Comparison of ENCODE assay signal across 10 cellular contexts in genomic region chrX:57906790-57907189, GRCh38. TPM values are rescaled to one million over a fixed set of nuclear protein-coding genes. Genes with fewer than 3 reads are reported as not detected.
A peak's percentile ranks its signal among the peaks of the same experiment; 100 is the strongest.
DNase-seq lines count a peak whose midpoint lies in the region; ATAC-seq and TF ChIP-seq lines count a peak whose summit lies in the region.
"Had no signal": no experiment of that assay in that cellular context is flagged by ENCODE, and none has a peak within 500 bp of the region (broad histone marks: within the 10 kb centered on the region; RNA-seq: fewer than 3 reads in every experiment).

No MANE protein-coding gene starts in this region.

- H3K9me3 ChIP-seq in SK-N-SH, result no peaks in the 10 kb centered on the region
- no peaks in the 10 kb centered on the region for H3K9me3 ChIP-seq in esophagus muscularis mucosa
- no peaks in the 10 kb centered on the region for H3K9me3 ChIP-seq in stomach smooth muscle (ENCODE audit: control insufficient read depth in 2 of 2, low read length in 2 of 2)

- no peaks in the 10 kb centered on the region for H3K9me2 ChIP-seq in SK-N-SH

- H3K27ac Mint-ChIP-seq in activated CD8-positive, alpha-beta T cell treated with anti-CD3 and anti-CD28 coated beads for 36 hours, result peak overlapping the region; percentile 42
- no peak overlapping the region for H3K27ac Mint-ChIP-seq in activated CD8-positive, alpha-beta T cell treated with anti-CD3 and anti-CD28 coated beads, Interleukin-2, amount 10 ng/mL, durations not matched to agents 7 days and 5 days
- H3K27ac Mint-ChIP-seq in progenitor cell of endocrine pancreas, result no peak overlapping the region

- no peak overlapping the region for H3K9ac ChIP-seq in SK-N-SH
- H3K9ac ChIP-seq in stomach smooth muscle (ENCODE audit: low read length in 2 of 2), result peak overlapping the region in 1 of 2 donors; percentile 18

- H3F3A ChIP-seq in SK-N-SH (replicated peaks; ENCODE audit: insufficient read depth), result peaks cover 10% of the 10 kb centered on the region

- peaks cover 12% of the 10 kb centered on the region for H3K79me2 ChIP-seq in SK-N-SH (ENCODE audit: insufficient read depth)

- H3K4me2 ChIP-seq in SK-N-SH, result peak overlapping the region; percentile 26; the same call in 1 of the 2 replicates

- H3K27me3 ChIP-seq in SK-N-SH (ENCODE audit: insufficient read depth) (no peaks in the 10 kb centered on the region), esophagus muscularis mucosa (no peaks in the 10 kb centered on the region), stomach smooth muscle (ENCODE audit: control insufficient read depth in 1 of 2, insufficient read depth in 2 of 2, low read length in 2 of 2) (no peaks in the 10 kb centered on the region)
- H3K27me3 ChIP-seq: cardiac muscle cell had no signal

- H3K4me3 Mint-ChIP-seq in activated CD8-positive, alpha-beta T cell treated with anti-CD3 and anti-CD28 coated beads for 36 hours, result peak overlapping the region; percentile 52
- no peak overlapping the region for H3K4me3 Mint-ChIP-seq in activated CD8-positive, alpha-beta T cell treated with anti-CD3 and anti-CD28 coated beads, Interleukin-2, amount 10 ng/mL, durations not matched to agents 7 days and 5 days
- no peak overlapping the region for H3K4me3 Mint-ChIP-seq in progenitor cell of endocrine pancreas (ENCODE audit: low read depth)

- no peak for TF ChIP-seq EP300 in SK-N-SH (IDR thresholded peaks at IDR 0.05; ENCODE audit: borderline replicate concordance in 1 of 2, low read depth in 1 of 2, low read length in 1 of 2)
- TF ChIP-seq EP300 in esophagus muscularis mucosa (IDR thresholded peaks at IDR 0.05), result no peak

- H3K4me1 ChIP-seq in SK-N-SH (ENCODE audit: control insufficient read depth in 1 of 2, insufficient read depth in 2 of 2, low read depth in 1 of 2, low read length in 1 of 2) (peaks cover 0 to 3% of the 10 kb centered on the region in 2 experiments; a peak in 3 of 4 replicates), esophagus muscularis mucosa (peaks cover 19 to 57% (median 43%) of the 10 kb centered on the region in 4 donors), stomach smooth muscle (ENCODE audit: control insufficient read depth, insufficient read depth, low read length) (peaks cover 2% of the 10 kb centered on the region)

- TF ChIP-seq POLR2A in esophagus muscularis mucosa (IDR thresholded peaks at IDR 0.05; ENCODE audit: low read depth), result no peak

- no peaks in the 10 kb centered on the region for H3K36me3 ChIP-seq in SK-N-SH (replicated peaks in 1 of 2; ENCODE audit: control insufficient read depth in 1 of 2, insufficient read depth in 2 of 2, low read length in 1 of 2)
- H3K36me3 ChIP-seq in esophagus muscularis mucosa, result no peaks in the 10 kb centered on the region
- no peaks in the 10 kb centered on the region for H3K36me3 ChIP-seq in stomach smooth muscle (ENCODE audit: control insufficient read depth in 2 of 2, insufficient read depth in 2 of 2, low read length in 2 of 2)
- H3K36me3 ChIP-seq: cardiac muscle cell had no signal

- no peak overlapping the region for H2AFZ ChIP-seq in SK-N-SH (ENCODE audit: low read depth)

- H4K20me1 ChIP-seq in SK-N-SH (ENCODE audit: insufficient read depth), result no peaks in the 10 kb centered on the region

- intact Hi-C loops in activated CD8-positive, alpha-beta T cell treated with anti-CD3 and anti-CD28 coated beads for 36 hours (cut with micrococcal nuclease), result no loop called here
- intact Hi-C loops in esophagus muscularis mucosa (cut with DNase I), result no loop called here

- peaks cover 29% of the 10 kb centered on the region for H3K4me1 Mint-ChIP-seq in activated CD8-positive, alpha-beta T cell treated with anti-CD3 and anti-CD28 coated beads for 36 hours (ENCODE audit: low read depth)
- peaks cover 29% of the 10 kb centered on the region for H3K4me1 Mint-ChIP-seq in activated CD8-positive, alpha-beta T cell treated with anti-CD3 and anti-CD28 coated beads, Interleukin-2, amount 10 ng/mL, durations not matched to agents 7 days and 5 days (ENCODE audit: low read depth)
- no peaks in the 10 kb centered on the region for H3K4me1 Mint-ChIP-seq in progenitor cell of endocrine pancreas (ENCODE audit: low read depth)

- H3K27ac ChIP-seq in SK-N-SH (ENCODE audit: low read depth in 2 of 2, low read length in 1 of 2) (peak overlapping the region; percentile 50 to 56; a peak in 3 of 4 replicates), esophagus muscularis mucosa (replicated peaks in 1 of 4) (peak overlapping the region; percentile 33 to 60 (median 48)), stomach smooth muscle (ENCODE audit: low read length) (peak overlapping the region; percentile 3)
- H3K27ac ChIP-seq: cardiac muscle cell had no signal

- ATAC-seq in activated CD8-positive, alpha-beta T cell treated with anti-CD3 and anti-CD28 coated beads for 36 hours, result no peak
- no peak for ATAC-seq in activated CD8-positive, alpha-beta T cell treated with anti-CD3 and anti-CD28 coated beads, Interleukin-2, amount 10 ng/mL, durations not matched to agents 7 days and 5 days
- no peak for ATAC-seq in HG03139 (IDR thresholded peaks at IDR 0.05; ENCODE audit: unreplicated experiment)

- no peaks in the 10 kb centered on the region for H3K27me3 Mint-ChIP-seq in activated CD8-positive, alpha-beta T cell treated with anti-CD3 and anti-CD28 coated beads for 36 hours
- no peaks in the 10 kb centered on the region for H3K27me3 Mint-ChIP-seq in activated CD8-positive, alpha-beta T cell treated with anti-CD3 and anti-CD28 coated beads, Interleukin-2, amount 10 ng/mL, durations not matched to agents 7 days and 5 days (ENCODE audit: low read depth)
- no peaks in the 10 kb centered on the region for H3K27me3 Mint-ChIP-seq in progenitor cell of endocrine pancreas

- WGBS in SK-N-SH (ENCODE audit: low lambda C conversion rate), result 0% methylated on average over 1 of the region's 1 CpG
- WGBS in esophagus muscularis mucosa, result 40% methylated on average over 1 of the region's 1 CpG

- H3K9me3 Mint-ChIP-seq in activated CD8-positive, alpha-beta T cell treated with anti-CD3 and anti-CD28 coated beads for 36 hours, result no peaks in the 10 kb centered on the region
- no peaks in the 10 kb centered on the region for H3K9me3 Mint-ChIP-seq in activated CD8-positive, alpha-beta T cell treated with anti-CD3 and anti-CD28 coated beads, Interleukin-2, amount 10 ng/mL, durations not matched to agents 7 days and 5 days (ENCODE audit: insufficient read depth)
- peaks cover 39% of the 10 kb centered on the region for H3K9me3 Mint-ChIP-seq in progenitor cell of endocrine pancreas (ENCODE audit: low read depth)

- TF ChIP-seq RAD21 in SK-N-SH (IDR thresholded peaks at IDR 0.05; ENCODE audit: low read length), result no peak

- CTCF ChIA-PET in activated CD8-positive, alpha-beta T cell treated with anti-CD3 and anti-CD28 coated beads for 36 hours (lab: Charles Lee), result no interaction called here
- CTCF ChIA-PET in activated CD8-positive, alpha-beta T cell treated with anti-CD3 and anti-CD28 coated beads, Interleukin-2, amount 10 ng/mL, durations not matched to agents 7 days and 5 days (lab: Charles Lee), result no interaction called here
- CTCF ChIA-PET in SK-N-SH (lab: Yijun Ruan, JAX), result no interaction called here

- TF ChIP-seq CTCF in activated CD8-positive, alpha-beta T cell treated with anti-CD3 and anti-CD28 coated beads for 36 hours (IDR thresholded peaks at IDR 0.05), result no peak
- TF ChIP-seq CTCF in SK-N-SH (IDR thresholded peaks at IDR 0.05), result no peak
- TF ChIP-seq CTCF in esophagus muscularis mucosa (IDR thresholded peaks at IDR 0.05), result no peak
- TF ChIP-seq CTCF in progenitor cell of endocrine pancreas (IDR thresholded peaks at IDR 0.05; ENCODE audit: unreplicated experiment), result no peak

- POLR2A ChIA-PET in activated CD8-positive, alpha-beta T cell treated with anti-CD3 and anti-CD28 coated beads for 36 hours (lab: Charles Lee), result no interaction called here
- POLR2A ChIA-PET in activated CD8-positive, alpha-beta T cell treated with anti-CD3 and anti-CD28 coated beads, Interleukin-2, amount 10 ng/mL, durations not matched to agents 7 days and 5 days (lab: Charles Lee), result no interaction called here
- POLR2A ChIA-PET in SK-N-SH (lab: Yijun Ruan, JAX), result no interaction called here

- H3K36me3 Mint-ChIP-seq in activated CD8-positive, alpha-beta T cell treated with anti-CD3 and anti-CD28 coated beads for 36 hours (ENCODE audit: low read depth), result peaks cover 22% of the 10 kb centered on the region
- H3K36me3 Mint-ChIP-seq in activated CD8-positive, alpha-beta T cell treated with anti-CD3 and anti-CD28 coated beads, Interleukin-2, amount 10 ng/mL, durations not matched to agents 7 days and 5 days (ENCODE audit: low read depth), result peaks cover 7% of the 10 kb centered on the region
- no peaks in the 10 kb centered on the region for H3K36me3 Mint-ChIP-seq in progenitor cell of endocrine pancreas (ENCODE audit: insufficient read depth)

- H3K4me3 ChIP-seq in SK-N-SH (ENCODE audit: low read depth in 2 of 2, low read length in 1 of 2), result 0 out of 4 replicates have a peak overlapping the region, but pooled peaks of 1 of the 2 experiments have one; percentile 9
- H3K4me3 ChIP-seq in esophagus muscularis mucosa, result no peak overlapping the region
- peak overlapping the region in 1 of 2 donors; percentile 9 for H3K4me3 ChIP-seq in stomach smooth muscle (ENCODE audit: low read length in 2 of 2)
- H3K4me3 ChIP-seq: cardiac muscle cell had no signal

- no peak for DNase-seq in activated CD8-positive, alpha-beta T cell treated with anti-CD3 and anti-CD28 coated beads for 36 hours
- DNase-seq in activated CD8-positive, alpha-beta T cell treated with anti-CD3 and anti-CD28 coated beads, Interleukin-2, amount 10 ng/mL, durations not matched to agents 7 days and 5 days, result no peak
- no peak for DNase-seq in SK-N-SH
- DNase-seq in esophagus muscularis mucosa (ENCODE audit: extremely low spot score), result no peak
- DNase-seq in stimulated activated naive CD4-positive, alpha-beta T cell (lab: John Stamatoyannopoulos, UW), result no peak
- no peak for DNase-seq in progenitor cell of endocrine pancreas (ENCODE audit: low spot score, unreplicated experiment)
- DNase-seq: NCI-H1417 had no signal

TF ChIP-seq in SK-N-SH, 30 proteins besides CTCF, POLR2A, EP300 and RAD21 (continues in another document):
- TF ChIP-seq TCF12 (IDR thresholded peaks at IDR 0.05), result peak; percentile 72; the same call in 1 of the 2 replicates
- TF ChIP-seq JUND (IDR thresholded peaks at IDR 0.05), result peak; percentile 45; the same call in 1 of the 2 replicates
- no peak for TF ChIP-seq RFX5 (IDR thresholded peaks at IDR 0.05; ENCODE audit: low read length)
- TF ChIP-seq GATA2 (CRISPR knock-in tag; IDR thresholded peaks at IDR 0.05), result 0 out of 2 replicates have a peak, but pooled peaks have one; percentile 7
- TF ChIP-seq TEAD4 (IDR thresholded peaks at IDR 0.05; ENCODE audit: borderline replicate concordance, insufficient read depth), result 0 out of 2 replicates have a peak, but pooled peaks have one; percentile 39

RNA-seq across cellular contexts. Expression of gene ZXDA, which starts 3.5 kb away (rescaled TPM):
- total RNA-seq in activated CD8-positive, alpha-beta T cell treated with anti-CD3 and anti-CD28 coated beads for 36 hours, result 1 to 10 TPM; 3.2 TPM
- total RNA-seq in activated CD8-positive, alpha-beta T cell treated with anti-CD3 and anti-CD28 coated beads, Interleukin-2, amount 10 ng/mL, durations not matched to agents 7 days and 5 days, result 1 to 10 TPM; 2.8 to 2.9 TPM
- polyA plus RNA-seq in SK-N-SH (2012; rRNA removed), result 0.84 and 0.86 TPM in 2 replicates
- polyA plus RNA-seq in SK-N-SH (2012; cell fraction: cytosol; rRNA removed), result 0.66 and 0.88 TPM in 2 replicates
- polyA plus RNA-seq in SK-N-SH (2012; cell fraction: nucleus; rRNA removed), result 1.2 and 1.3 TPM in 2 replicates
- total RNA-seq in esophagus muscularis mucosa, result 1 to 10 TPM; 8.1 to 9.1 (median 8.9) TPM
- total RNA-seq in progenitor cell of endocrine pancreas, result 0.67 and 0.93 TPM in 2 replicates

Comparison
In these comparisons a context has a peak if more than half of its experiments do, and no peak if none do; other contexts are left out.
1. H3K27ac ChIP-seq: peak in every context shown above with its lines; median percentile 53 in SK-N-SH; 48 in esophagus muscularis mucosa; 3 in stomach smooth muscle.